19 cellular contexts compared by ENCODE assay signal in the genomic region with DNA sequence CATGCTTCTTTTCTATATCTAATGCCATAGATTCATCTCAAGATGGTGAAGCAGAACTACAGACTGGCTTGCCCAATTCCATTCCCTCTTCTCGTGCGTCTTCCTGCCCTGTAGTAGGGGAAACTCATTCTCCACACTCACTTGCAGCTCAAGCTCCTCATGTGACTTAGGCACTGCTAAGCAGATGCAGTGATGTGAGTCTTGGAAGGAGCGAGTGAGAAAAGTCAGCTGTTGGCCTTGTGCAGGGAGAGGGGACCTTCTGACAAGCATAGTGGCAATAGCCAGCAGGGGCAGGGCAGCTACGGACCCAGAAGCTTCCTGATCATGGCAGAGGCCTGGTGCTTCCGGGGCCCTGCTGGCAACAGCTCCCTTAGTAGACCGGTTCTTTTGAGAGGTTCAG.
DNase-seq lines count a peak whose midpoint lies in the region; ATAC-seq and TF ChIP-seq lines count a peak whose summit lies in the region.
"Had no signal": no experiment of that assay in that cellular context is flagged by ENCODE, and none has a peak within 500 bp of the region (broad histone marks: within the 10 kb centered on the region; RNA-seq: fewer than 3 reads in every experiment).

No MANE protein-coding gene starts in this region.

- peak overlapping the region; percentile 68 for H3K27ac Mint-ChIP-seq in activated T-cell treated with anti-CD3 and anti-CD28 coated beads, Interleukin-2, amount 50 U/mL, for 72 hours
- H3K27ac Mint-ChIP-seq in activated T-cell treated with anti-CD3 and anti-CD28 coated beads, Interleukin-2, amount 50 U/mL, for 24 hours = no peak overlapping the region
- H3K27ac Mint-ChIP-seq in CD8-positive, alpha-beta T cell = no peak overlapping the region
- H3K27ac Mint-ChIP-seq in activated CD8-positive, alpha-beta T cell treated with anti-CD3 and anti-CD28 coated beads, Interleukin-2, amount 10 ng/mL, durations not matched to agents 7 days and 5 days = peak overlapping the region; percentile 93
- H3K27ac Mint-ChIP-seq in naive thymus-derived CD8-positive, alpha-beta T cell = peak overlapping the region in 7 of 10 donors; percentile 16 to 98 (median 81)

- H3K4me1 Mint-ChIP-seq in activated T-cell treated with anti-CD3 and anti-CD28 coated beads, Interleukin-2, amount 50 U/mL, for 72 hours (ENCODE audit: low read depth) = peaks cover 64% of the 10 kb centered on the region
- H3K4me1 Mint-ChIP-seq in activated T-cell treated with anti-CD3 and anti-CD28 coated beads, Interleukin-2, amount 50 U/mL, for 24 hours (ENCODE audit: low read depth) = peaks cover 58% of the 10 kb centered on the region
- peaks cover 53% of the 10 kb centered on the region for H3K4me1 Mint-ChIP-seq in CD8-positive, alpha-beta T cell (ENCODE audit: low read depth)
- H3K4me1 Mint-ChIP-seq in activated CD8-positive, alpha-beta T cell treated with anti-CD3 and anti-CD28 coated beads, Interleukin-2, amount 10 ng/mL, durations not matched to agents 7 days and 5 days (ENCODE audit: low read depth) = peaks cover 75% of the 10 kb centered on the region
- H3K4me1 Mint-ChIP-seq in naive thymus-derived CD8-positive, alpha-beta T cell = peaks cover 16 to 55% (median 50%) of the 10 kb centered on the region in 4 donors

- peak overlapping the region; percentile 9 to 65 for H3K4me3 Mint-ChIP-seq in activated T-cell treated with anti-CD3 and anti-CD28 coated beads, Interleukin-2, amount 50 U/mL, for 72 hours
- H3K4me3 Mint-ChIP-seq in activated T-cell treated with anti-CD3 and anti-CD28 coated beads, Interleukin-2, amount 50 U/mL, for 24 hours = no peak overlapping the region
- peak overlapping the region; percentile 24 for H3K4me3 Mint-ChIP-seq in CD8-positive, alpha-beta T cell
- peak overlapping the region; percentile 12 for H3K4me3 Mint-ChIP-seq in activated CD8-positive, alpha-beta T cell treated with anti-CD3 and anti-CD28 coated beads, Interleukin-2, amount 10 ng/mL, durations not matched to agents 7 days and 5 days
- peak overlapping the region in 5 of 10 donors; percentile 2 to 69 (median 49) for H3K4me3 Mint-ChIP-seq in naive thymus-derived CD8-positive, alpha-beta T cell

- no peak overlapping the region for H3K27ac ChIP-seq in CD8-positive, alpha-beta T cell (ENCODE audit: low read depth, low read length)
- H3K27ac ChIP-seq: adrenal gland, cardiac muscle cell, neutrophil had no signal

- TF ChIP-seq CTCF in CD8-positive, alpha-beta T cell (IDR thresholded peaks at IDR 0.05) = no peak

- POLR2A ChIA-PET in CD8-positive, alpha-beta T cell (lab: Charles Lee) = interaction anchor here (1.2 kb wide), 1 partner anchor 18 kb away, joined by 3 read pairs; no protein-coding TSS in a partner anchor
- POLR2A ChIA-PET in activated CD8-positive, alpha-beta T cell treated with anti-CD3 and anti-CD28 coated beads, Interleukin-2, amount 10 ng/mL, durations not matched to agents 7 days and 5 days (lab: Charles Lee) = interaction anchor here (1.1 to 1.8 kb wide), 3 partner anchors 14 to 123 kb away, joined by 3 to 9 read pairs (median 4); no protein-coding TSS in a partner anchor
- POLR2A ChIA-PET in naive thymus-derived CD8-positive, alpha-beta T cell (lab: Charles Lee) = interaction anchor here (1.7 kb wide), 1 partner anchor 18 kb away, joined by 4 read pairs; no protein-coding TSS in a partner anchor

- peaks cover 0 to 3% of the 10 kb centered on the region in 2 donors for H3K36me3 Mint-ChIP-seq in activated T-cell treated with anti-CD3 and anti-CD28 coated beads, Interleukin-2, amount 50 U/mL, for 72 hours (ENCODE audit: insufficient read depth in 2 of 2)
- H3K36me3 Mint-ChIP-seq in activated T-cell treated with anti-CD3 and anti-CD28 coated beads, Interleukin-2, amount 50 U/mL, for 24 hours (ENCODE audit: low read depth) = no peaks in the 10 kb centered on the region
- H3K36me3 Mint-ChIP-seq in CD8-positive, alpha-beta T cell = no peaks in the 10 kb centered on the region
- H3K36me3 Mint-ChIP-seq in activated CD8-positive, alpha-beta T cell treated with anti-CD3 and anti-CD28 coated beads, Interleukin-2, amount 10 ng/mL, durations not matched to agents 7 days and 5 days (ENCODE audit: low read depth) = peaks cover 7% of the 10 kb centered on the region
- H3K36me3 Mint-ChIP-seq in naive thymus-derived CD8-positive, alpha-beta T cell = no peaks in the 10 kb centered on the region

- CTCF ChIA-PET in CD8-positive, alpha-beta T cell (lab: Charles Lee) = interaction anchor here (0.9 to 5.9 kb wide), 3 partner anchors 14 to 30 kb away, joined by 3 to 32 read pairs (median 4); no protein-coding TSS in a partner anchor
- CTCF ChIA-PET in activated CD8-positive, alpha-beta T cell treated with anti-CD3 and anti-CD28 coated beads, Interleukin-2, amount 10 ng/mL, durations not matched to agents 7 days and 5 days (lab: Charles Lee) = interaction anchor here (2.0 to 5.6 kb wide), 3 partner anchors 14 to 31 kb away, joined by 15 to 40 read pairs (median 19); no protein-coding TSS in a partner anchor

- H3K4me3 ChIP-seq in CD8-positive, alpha-beta T cell (ENCODE audit: low read depth, low read length) = no peak overlapping the region
- H3K4me3 ChIP-seq: adrenal gland, cardiac muscle cell, Peyer's patch had no signal

- no peaks in the 10 kb centered on the region for H3K36me3 ChIP-seq in CD8-positive, alpha-beta T cell (ENCODE audit: insufficient read depth, low read length)
- H3K36me3 ChIP-seq: adrenal gland, cardiac muscle cell, neutrophil, Peyer's patch had no signal

- intact Hi-C loops in CD8-positive, alpha-beta T cell (cut with DNase I, micrococcal nuclease) = loop anchor here in 1 of 2 experiments (2.0 kb wide), 1 partner anchor 14 kb away; no protein-coding TSS in a partner anchor

- peaks cover 1 to 2% of the 10 kb centered on the region in 2 donors for H3K9me3 Mint-ChIP-seq in activated T-cell treated with anti-CD3 and anti-CD28 coated beads, Interleukin-2, amount 50 U/mL, for 72 hours
- H3K9me3 Mint-ChIP-seq in activated T-cell treated with anti-CD3 and anti-CD28 coated beads, Interleukin-2, amount 50 U/mL, for 24 hours = peaks cover 2% of the 10 kb centered on the region
- no peaks in the 10 kb centered on the region for H3K9me3 Mint-ChIP-seq in CD8-positive, alpha-beta T cell
- no peaks in the 10 kb centered on the region for H3K9me3 Mint-ChIP-seq in activated CD8-positive, alpha-beta T cell treated with anti-CD3 and anti-CD28 coated beads, Interleukin-2, amount 10 ng/mL, durations not matched to agents 7 days and 5 days (ENCODE audit: insufficient read depth)
- no peaks in the 10 kb centered on the region for H3K9me3 Mint-ChIP-seq in naive thymus-derived CD8-positive, alpha-beta T cell

- no peaks in the 10 kb centered on the region for H3K27me3 ChIP-seq in CD8-positive, alpha-beta T cell (ENCODE audit: insufficient read depth, low read length)
- H3K27me3 ChIP-seq: adrenal gland, cardiac muscle cell, neutrophil, Peyer's patch had no signal

- no peaks in the 10 kb centered on the region for H3K9me3 ChIP-seq in CD8-positive, alpha-beta T cell (ENCODE audit: low read length)
- H3K9me3 ChIP-seq: adrenal gland, neutrophil, Peyer's patch had no signal

- no peak for ATAC-seq in activated T-cell treated with anti-CD3 and anti-CD28 coated beads, Interleukin-2, amount 50 U/mL, for 72 hours (replicated peaks in 1 of 2)
- no peak for ATAC-seq in CD8-positive, alpha-beta T cell
- no peak for ATAC-seq in activated CD8-positive, alpha-beta T cell treated with anti-CD3 and anti-CD28 coated beads, Interleukin-2, amount 10 ng/mL, durations not matched to agents 7 days and 5 days
- no peak for ATAC-seq in naive thymus-derived CD8-positive, alpha-beta T cell
- ATAC-seq in activated CD4-positive, CD25-positive, alpha-beta regulatory T cell treated with anti-CD3 and anti-CD28 coated beads, Interleukin-2, amount 50 U/mL, for 24 hours = no peak
- no peak for ATAC-seq in left lobe of liver
- ATAC-seq: SK-N-SH treated with all-trans-retinoic acid at 6 μM for 48 hours had no signal

- DNase-seq in activated T-cell treated with anti-CD3 and anti-CD28 coated beads, Interleukin-2, amount 50 U/mL, for 72 hours = no peak
- no peak for DNase-seq in activated T-cell treated with anti-CD3 and anti-CD28 coated beads, Interleukin-2, amount 50 U/mL, for 24 hours
- DNase-seq in CD8-positive, alpha-beta T cell = no peak
- DNase-seq in activated CD8-positive, alpha-beta T cell treated with anti-CD3 and anti-CD28 coated beads, Interleukin-2, amount 10 ng/mL, durations not matched to agents 7 days and 5 days = no peak
- no peak for DNase-seq in naive thymus-derived CD8-positive, alpha-beta T cell
- no peak for DNase-seq in SIG-M5 treated with dmso at 0.1 percent for 504 hours (lab: John Stamatoyannopoulos, UW; ENCODE audit: unreplicated experiment)
- DNase-seq in left lobe of liver (ENCODE audit: low spot score) = no peak
- DNase-seq: activated CD8-positive, alpha-beta memory T cell treated with anti-CD3 and anti-CD28 coated beads, Interleukin-2, amount 50 U/mL, for 4 hours; adrenal gland; effector CD4-positive, alpha-beta T cell; head of caudate nucleus; NCI-H1436; NCI-H82; Peyer's patch; substantia nigra had no signal

- H3K27me3 Mint-ChIP-seq in activated T-cell treated with anti-CD3 and anti-CD28 coated beads, Interleukin-2, amount 50 U/mL, for 72 hours (ENCODE audit: low read depth) = no peaks in the 10 kb centered on the region
- H3K27me3 Mint-ChIP-seq in activated T-cell treated with anti-CD3 and anti-CD28 coated beads, Interleukin-2, amount 50 U/mL, for 24 hours = no peaks in the 10 kb centered on the region
- H3K27me3 Mint-ChIP-seq in CD8-positive, alpha-beta T cell (ENCODE audit: low read depth) = no peaks in the 10 kb centered on the region
- H3K27me3 Mint-ChIP-seq in activated CD8-positive, alpha-beta T cell treated with anti-CD3 and anti-CD28 coated beads, Interleukin-2, amount 10 ng/mL, durations not matched to agents 7 days and 5 days (ENCODE audit: low read depth) = no peaks in the 10 kb centered on the region
- H3K27me3 Mint-ChIP-seq in naive thymus-derived CD8-positive, alpha-beta T cell = no peaks in the 10 kb centered on the region

- H3K4me1 ChIP-seq in CD8-positive, alpha-beta T cell (ENCODE audit: insufficient read depth, low read length) = peaks cover 20% of the 10 kb centered on the region
- H3K4me1 ChIP-seq: adrenal gland had no signal

Comparison
In these comparisons a context has a peak if more than half of its experiments do, and no peak if none do; other contexts are left out.
1. H3K27ac Mint-ChIP-seq: peak in activated T-cell treated with anti-CD3 and anti-CD28 coated beads, Interleukin-2, amount 50 U/mL, for 72 hours (single experiment), activated CD8-positive, alpha-beta T cell treated with anti-CD3 and anti-CD28 coated beads, Interleukin-2, amount 10 ng/mL, durations not matched to agents 7 days and 5 days (single experiment) and naive thymus-derived CD8-positive, alpha-beta T cell (7 of 10); none in activated T-cell treated with anti-CD3 and anti-CD28 coated beads, Interleukin-2, amount 50 U/mL, for 24 hours (single experiment) and CD8-positive, alpha-beta T cell (single experiment).